Comparison of ENCODE assay signal across 1 cellular context in the genomic region with DNA sequence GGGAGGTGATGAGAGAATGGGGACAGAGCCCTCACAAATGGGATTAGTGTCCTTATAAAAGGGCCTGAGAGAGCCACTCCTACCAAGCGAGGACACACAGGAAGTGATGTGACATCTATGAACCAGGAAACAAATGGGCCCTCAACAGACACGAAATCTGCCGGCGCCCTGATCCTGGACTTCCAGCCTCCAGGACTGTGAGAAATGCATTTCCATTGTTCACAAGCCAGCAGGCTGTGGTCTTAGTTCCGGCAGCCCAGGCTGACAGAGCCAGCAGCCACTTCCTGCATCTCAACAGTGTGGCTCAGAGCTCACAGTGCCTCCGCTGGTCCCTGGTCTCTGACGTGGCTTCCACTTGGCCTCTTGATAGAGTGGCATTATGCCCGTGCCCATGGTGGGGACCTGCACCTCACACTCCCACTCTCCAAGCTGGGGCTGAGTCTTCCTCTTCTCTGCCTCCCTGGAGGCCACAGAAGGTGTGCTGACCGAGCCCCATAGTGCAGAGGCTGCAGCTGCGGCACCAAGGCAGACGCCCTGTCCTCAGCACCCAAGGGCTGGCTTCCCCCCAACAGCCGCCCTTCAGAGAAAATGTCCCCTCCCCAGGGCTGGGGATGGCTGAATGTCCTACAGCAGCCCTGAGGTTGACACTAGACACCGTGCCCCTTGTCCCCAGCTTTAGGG.
TF ChIP-seq lines count a peak whose summit lies in the region.

No MANE protein-coding gene starts in this region.

TF ChIP-seq in IMR-90, 13 proteins besides CTCF, POLR2A, EP300 and RAD21 (continued from another document):
- TF ChIP-seq, protein P1, sequence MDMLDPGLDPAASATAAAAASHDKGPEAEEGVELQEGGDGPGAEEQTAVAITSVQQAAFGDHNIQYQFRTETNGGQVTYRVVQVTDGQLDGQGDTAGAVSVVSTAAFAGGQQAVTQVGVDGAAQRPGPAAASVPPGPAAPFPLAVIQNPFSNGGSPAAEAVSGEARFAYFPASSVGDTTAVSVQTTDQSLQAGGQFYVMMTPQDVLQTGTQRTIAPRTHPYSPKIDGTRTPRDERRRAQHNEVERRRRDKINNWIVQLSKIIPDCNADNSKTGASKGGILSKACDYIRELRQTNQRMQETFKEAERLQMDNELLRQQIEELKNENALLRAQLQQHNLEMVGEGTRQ (IDR thresholded peaks at IDR 0.05; ENCODE audit: low read depth, low read length) = no peak
- no peak for TF ChIP-seq MAZ (IDR thresholded peaks at IDR 0.05; ENCODE audit: borderline replicate concordance, low read depth, low read length)
- TF ChIP-seq CHD1 (IDR thresholded peaks at IDR 0.05; ENCODE audit: low read depth, low read length) = no peak
- TF ChIP-seq CEBPB (IDR thresholded peaks at IDR 0.05; ENCODE audit: low read depth, low read length) = no peak
- TF ChIP-seq, protein P2, sequence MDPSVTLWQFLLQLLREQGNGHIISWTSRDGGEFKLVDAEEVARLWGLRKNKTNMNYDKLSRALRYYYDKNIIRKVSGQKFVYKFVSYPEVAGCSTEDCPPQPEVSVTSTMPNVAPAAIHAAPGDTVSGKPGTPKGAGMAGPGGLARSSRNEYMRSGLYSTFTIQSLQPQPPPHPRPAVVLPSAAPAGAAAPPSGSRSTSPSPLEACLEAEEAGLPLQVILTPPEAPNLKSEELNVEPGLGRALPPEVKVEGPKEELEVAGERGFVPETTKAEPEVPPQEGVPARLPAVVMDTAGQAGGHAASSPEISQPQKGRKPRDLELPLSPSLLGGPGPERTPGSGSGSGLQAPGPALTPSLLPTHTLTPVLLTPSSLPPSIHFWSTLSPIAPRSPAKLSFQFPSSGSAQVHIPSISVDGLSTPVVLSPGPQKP (IDR thresholded peaks at IDR 0.05; ENCODE audit: borderline replicate concordance, low read depth, low read length) = no peak
- no peak for TF ChIP-seq MAFK (IDR thresholded peaks at IDR 0.05; ENCODE audit: low read depth, low read length)
